ENCODE assay signal across 13 cellular contexts in genomic region chr10:122301055-122301810, GRCh38. TPM values are rescaled to one million over a fixed set of nuclear protein-coding genes. Genes with fewer than 3 reads are reported as not detected.
DNase-seq lines count a peak whose midpoint lies in the region; ATAC-seq lines count a peak whose summit lies in the region.
"Had no signal": no experiment of that assay in that cellular context is flagged by ENCODE, and none has a peak within 500 bp of the region (broad histone marks: within the 10 kb centered on the region; RNA-seq: fewer than 3 reads in every experiment).

No MANE protein-coding gene starts in this region.

- no peaks in the 10 kb centered on the region for H3K36me3 ChIP-seq in CD4-positive, alpha-beta memory T cell (ENCODE audit: insufficient read depth, low read length)
- no peaks in the 10 kb centered on the region for H3K36me3 ChIP-seq in Karpas-422 (ENCODE audit: insufficient read depth, low read length)

- POLR2A ChIA-PET in CD4-positive, alpha-beta memory T cell (lab: Charles Lee; ENCODE audit: partially characterized antibody): no interaction called here

- H3K27ac ChIP-seq in CD4-positive, alpha-beta memory T cell (ENCODE audit: low read depth, low read length): no peak overlapping the region
- H3K27ac ChIP-seq in Karpas-422 (ENCODE audit: low read length): no peak overlapping the region
- H3K27ac ChIP-seq: body of pancreas, PC-9 had no signal

- no peak overlapping the region for H2AFZ ChIP-seq in Karpas-422 (ENCODE audit: low read length)
- H2AFZ ChIP-seq: PC-9 had no signal

- no peaks in the 10 kb centered on the region for H3K9me2 ChIP-seq in Karpas-422 (replicated peaks; ENCODE audit: insufficient read depth, low read length)

- DNase-seq in CD4-positive, alpha-beta memory T cell: peak in 4 of 5 donors; percentile 14 to 74 (median 35)
- DNase-seq in MV-4-11 (lab: John Stamatoyannopoulos, UW) (peak; percentile 80), dermis blood vessel endothelial cell (peak; percentile 20), non-pigmented ciliary epithelial cell (ENCODE audit: low read depth) (peak; percentile 86), Karpas-422 (no peak)
- no peak for DNase-seq in NK-92 treated with Interleukin-12 subunit alpha and Interleukin-12 subunit beta, amount 100 ng/mL, for 24 hours (lab: John Stamatoyannopoulos, UW)
- DNase-seq: body of pancreas, Calu3, NCI-H1105, occipital lobe had no signal

- H3K4me2 ChIP-seq in Karpas-422 (ENCODE audit: low read depth, low read length, poor library complexity, severe bottlenecking): no peak overlapping the region
- H3K4me2 ChIP-seq: PC-9 had no signal

- H3K9ac ChIP-seq in Karpas-422 (ENCODE audit: low read length): no peak overlapping the region

- intact Hi-C loops in CD4-positive, alpha-beta memory T cell (cut with micrococcal nuclease): no loop called here

- H3K27ac Mint-ChIP-seq in CD4-positive, alpha-beta memory T cell: peak overlapping the region in 3 of 7 donors; percentile 36 to 82 (median 44)

- ATAC-seq in GM18907 (IDR thresholded peaks at IDR 0.05; ENCODE audit: unreplicated experiment) (no peak), GM18511 (IDR thresholded peaks at IDR 0.05; ENCODE audit: unreplicated experiment) (no peak)
- ATAC-seq: body of pancreas had no signal

- no peaks in the 10 kb centered on the region for H3K4me1 ChIP-seq in CD4-positive, alpha-beta memory T cell (ENCODE audit: insufficient read depth, low read length)
- H3K4me1 ChIP-seq in Karpas-422 (ENCODE audit: low read length): no peaks in the 10 kb centered on the region

- no peaks in the 10 kb centered on the region for H3K9me3 ChIP-seq in CD4-positive, alpha-beta memory T cell (ENCODE audit: control insufficient read depth in 1 of 2, low read length in 2 of 2)
- no peaks in the 10 kb centered on the region for H3K9me3 ChIP-seq in Karpas-422 (ENCODE audit: low read length)
- H3K9me3 ChIP-seq: body of pancreas had no signal

- H3K4me1 Mint-ChIP-seq in CD4-positive, alpha-beta memory T cell: peaks cover 4 to 5% (median 4%) of the 10 kb centered on the region in 4 donors

- H3K79me2 ChIP-seq in Karpas-422 (ENCODE audit: low read length): no peaks in the 10 kb centered on the region

- H3K9me3 Mint-ChIP-seq in CD4-positive, alpha-beta memory T cell: peaks cover 0 to 7% (median 5%) of the 10 kb centered on the region in 8 donors

- H4K20me1 ChIP-seq in Karpas-422 (ENCODE audit: insufficient read depth, low read depth, low read length): no peaks in the 10 kb centered on the region; the same call in 1 of the 2 replicates

- H3K4me3 ChIP-seq in CD4-positive, alpha-beta memory T cell (ENCODE audit: low read length in 2 of 2): no peak overlapping the region
- no peak overlapping the region for H3K4me3 ChIP-seq in Karpas-422 (ENCODE audit: low read length)
- H3K4me3 ChIP-seq: body of pancreas, PC-9 had no signal

- H3K36me3 Mint-ChIP-seq in CD4-positive, alpha-beta memory T cell: no peaks in the 10 kb centered on the region

- peaks cover 0 to 5% of the 10 kb centered on the region in 2 donors for H3K27me3 Mint-ChIP-seq in CD4-positive, alpha-beta memory T cell

- no peaks in the 10 kb centered on the region for H3K27me3 ChIP-seq in CD4-positive, alpha-beta memory T cell (ENCODE audit: insufficient read depth, low read length)
- H3K27me3 ChIP-seq in Karpas-422 (ENCODE audit: low read length): peaks cover 3% of the 10 kb centered on the region; the same call in 1 of the 2 replicates
- H3K27me3 ChIP-seq: body of pancreas had no signal

- CTCF ChIA-PET in CD4-positive, alpha-beta memory T cell (lab: Charles Lee; ENCODE audit: partially characterized antibody): interaction anchor here (1.2 to 1.8 kb wide), 7 partner anchors 7 to 267 kb away, joined by 3 to 7 read pairs (median 5); no protein-coding TSS in a partner anchor

- peak overlapping the region in 2 of 8 donors; percentile 11 to 22 for H3K4me3 Mint-ChIP-seq in CD4-positive, alpha-beta memory T cell

RNA-seq across cellular contexts. Expression of gene BTBD16, which starts 30.1 kb away (rescaled TPM):
- total RNA-seq in CD4-positive, alpha-beta memory T cell: not detected
- under 1 TPM in 1 of 2 donors, not detected in 1; 0.09 TPM for polyA plus RNA-seq in CD4-positive, alpha-beta memory T cell
- total RNA-seq in dermis blood vessel endothelial cell: not detected in 2 replicates
- not detected in 2 replicates for total RNA-seq in Karpas-422 (2014; rRNA removed; shearing (Covaris generic); ENCODE audit: low replicate concordance)
- total RNA-seq: body of pancreas, occipital lobe had no signal

Comparison
In these comparisons a context has a peak if more than half of its experiments do, and no peak if none do; other contexts are left out.
1. DNase-seq: peak in CD4-positive, alpha-beta memory T cell (4 of 5), MV-4-11 (single experiment), dermis blood vessel endothelial cell (single experiment) and non-pigmented ciliary epithelial cell (single experiment); none in NK-92 treated with Interleukin-12 subunit alpha and Interleukin-12 subunit beta, amount 100 ng/mL, for 24 hours (single experiment) and Karpas-422 (single experiment).